Comparison of ENCODE assay signal across 1 cellular context in genomic region chr5:139847790-139848507, GRCh38.
TF ChIP-seq lines count a peak whose summit lies in the region.

No MANE protein-coding gene starts in this region.

TF ChIP-seq in HepG2, 621 proteins besides CTCF, POLR2A, EP300 and RAD21 (continued from another document):
- TF ChIP-seq ZBTB33 (CRISPR knock-in tag; IDR thresholded peaks at IDR 0.05) (no peak), CENPX (CRISPR knock-in tag; IDR thresholded peaks at IDR 0.05) (no peak), ATF7-NPFF (CRISPR knock-in tag; IDR thresholded peaks at IDR 0.05; ENCODE audit: low read depth) (peak; percentile 33; the same call in 1 of the 2 replicates), ZNF772 (CRISPR knock-in tag; IDR thresholded peaks at IDR 0.05) (no peak), ZNF20 (CRISPR knock-in tag; IDR thresholded peaks at IDR 0.05) (no peak), ZSCAN31 (CRISPR knock-in tag; IDR thresholded peaks at IDR 0.05; ENCODE audit: low read depth) (no peak), ZNF691 (CRISPR knock-in tag; IDR thresholded peaks at IDR 0.05; ENCODE audit: borderline replicate concordance, low read depth) (no peak), LRRFIP1 (CRISPR knock-in tag; conservative IDR thresholded peaks at IDR 0.05) (no peak), UBTF (CRISPR knock-in tag; IDR thresholded peaks at IDR 0.05) (peak; percentile 53; the same call in 1 of the 2 replicates), HBP1 (CRISPR knock-in tag; IDR thresholded peaks at IDR 0.05; ENCODE audit: low read depth) (no peak), KDM3A (CRISPR knock-in tag; IDR thresholded peaks at IDR 0.05; ENCODE audit: low read depth) (no peak), ZNF3 (CRISPR knock-in tag; IDR thresholded peaks at IDR 0.05) (no peak), SRSF4 (IDR thresholded peaks at IDR 0.05; ENCODE audit: low read depth, low read length, poor library complexity, severe bottlenecking) (no peak), ZNF687 (CRISPR knock-in tag; IDR thresholded peaks at IDR 0.05) (peak; percentile 49), POLR2AphosphoS2 (IDR thresholded peaks at IDR 0.05; ENCODE audit: low read depth, low read length) (no peak), KLF13 (CRISPR knock-in tag; IDR thresholded peaks at IDR 0.05) (no peak), ZBTB14 (CRISPR knock-in tag; IDR thresholded peaks at IDR 0.05) (peak; percentile 66), NR0B2 (CRISPR knock-in tag; IDR thresholded peaks at IDR 0.05) (no peak), GRHL1 (CRISPR knock-in tag; conservative IDR thresholded peaks at IDR 0.05) (no peak), ZNF652 (CRISPR knock-in tag; IDR thresholded peaks at IDR 0.05; ENCODE audit: borderline replicate concordance, low read depth) (no peak), EED (CRISPR knock-in tag; IDR thresholded peaks at IDR 0.05) (no peak), ZNF800 (CRISPR knock-in tag; IDR thresholded peaks at IDR 0.05) (0 out of 2 replicates have a peak, but pooled peaks have one; percentile 38), XBP1 (CRISPR knock-in tag; IDR thresholded peaks at IDR 0.05) (no peak), RARA (CRISPR knock-in tag; IDR thresholded peaks at IDR 0.05) (no peak), MAX (IDR thresholded peaks at IDR 0.05) (peak; percentile 45; the same call in 1 of the 2 replicates), ZNF776 (CRISPR knock-in tag; IDR thresholded peaks at IDR 0.05) (peak; percentile 43; the same call in 1 of the 2 replicates), MTF2 (CRISPR knock-in tag; IDR thresholded peaks at IDR 0.05; ENCODE audit: borderline replicate concordance) (peak; percentile 66; the same call in 1 of the 2 replicates), HOXA9 (CRISPR knock-in tag; IDR thresholded peaks at IDR 0.05; ENCODE audit: borderline replicate concordance) (no peak), ZFX (CRISPR knock-in tag; IDR thresholded peaks at IDR 0.05; ENCODE audit: low read depth) (no peak), KAT7 (CRISPR knock-in tag; IDR thresholded peaks at IDR 0.05; ENCODE audit: borderline replicate concordance) (no peak), ZNF777 (CRISPR knock-in tag; IDR thresholded peaks at IDR 0.05) (peak; percentile 94), GPN1 (CRISPR knock-in tag; IDR thresholded peaks at IDR 0.05; ENCODE audit: borderline replicate concordance) (no peak), SRSF1 (optimal IDR thresholded peaks at IDR 0.05; ENCODE audit: low read depth, low read length) (no peak), TEF (CRISPR knock-in tag; IDR thresholded peaks at IDR 0.05) (no peak), FOXO1 (CRISPR knock-in tag; IDR thresholded peaks at IDR 0.05) (no peak), ZNF33A (CRISPR knock-in tag; IDR thresholded peaks at IDR 0.05; ENCODE audit: borderline replicate concordance) (no peak)
